14 cellular contexts compared by ENCODE assay signal in the genomic region with DNA sequence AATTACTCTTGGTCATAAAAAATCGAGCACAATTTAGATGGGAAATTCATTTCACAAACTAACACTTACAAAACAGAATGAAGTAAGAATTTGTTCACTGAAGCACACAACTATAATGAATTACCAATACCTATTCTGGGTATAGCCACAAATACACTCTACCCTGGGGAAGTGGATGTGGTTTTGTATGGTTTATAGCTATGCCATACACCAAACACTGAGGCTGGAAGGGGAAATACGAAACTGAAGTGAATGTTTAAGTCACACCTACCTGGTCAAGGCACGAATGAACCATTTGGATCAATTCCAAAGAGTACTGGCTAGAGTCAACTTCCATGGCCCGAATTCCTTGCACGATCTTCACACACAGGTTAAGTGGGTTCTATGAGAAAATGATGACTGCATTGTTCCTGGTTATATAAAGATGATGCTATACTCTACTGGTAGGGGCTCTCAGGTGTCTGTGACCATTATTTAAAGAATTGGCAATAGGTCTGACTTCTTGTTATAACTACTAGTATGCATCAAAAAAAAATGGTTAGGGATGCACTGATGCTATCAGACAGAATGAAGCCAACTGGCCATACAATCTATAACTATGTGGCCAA.
"Had no signal": no experiment of that assay in that cellular context is flagged by ENCODE, and none has a peak within 500 bp of the region (broad histone marks: within the 10 kb centered on the region; RNA-seq: fewer than 3 reads in every experiment).

No MANE protein-coding gene starts in this region.

- DNase-seq: activated CD4-positive, CD25-positive, alpha-beta regulatory T cell; activated T-cell treated with anti-CD3 and anti-CD28 coated beads, Interleukin-2, amount 50 U/mL, for 24 hours; amygdala; cerebellar nuclear complex; left ventricle myocardium superior; mesenchymal stem cell; sigmoid colon; stimulated activated naive CD4-positive, alpha-beta T cell treated with Interleukin-2 at 50 U/mL for 16 hours; upper lobe of left lung had no signal

- H3K9me3 ChIP-seq: gastroesophageal sphincter, sigmoid colon, upper lobe of left lung had no signal

- H3K27ac Mint-ChIP-seq: brain; dendritic cell treated with granulocyte-macrophage colony-stimulating factor and Interleukin-4, amounts not matched to agents 40 ng/mL and 50 ng/mL, for 4 days had no signal

- H3K4me1 ChIP-seq: gastroesophageal sphincter, sigmoid colon, upper lobe of left lung had no signal

- H3K9me3 Mint-ChIP-seq: activated T-cell treated with anti-CD3 and anti-CD28 coated beads, Interleukin-2, amount 50 U/mL, for 24 hours; brain; dendritic cell treated with granulocyte-macrophage colony-stimulating factor and Interleukin-4, amounts not matched to agents 40 ng/mL and 50 ng/mL, for 4 days; neural crest cell had no signal

- H3K4me3 ChIP-seq: gastroesophageal sphincter, sigmoid colon, upper lobe of left lung had no signal

- H3K4me1 Mint-ChIP-seq: brain, neural crest cell had no signal

- H3K4me3 Mint-ChIP-seq: activated T-cell treated with anti-CD3 and anti-CD28 coated beads, Interleukin-2, amount 50 U/mL, for 24 hours; brain; dendritic cell treated with granulocyte-macrophage colony-stimulating factor and Interleukin-4, amounts not matched to agents 40 ng/mL and 50 ng/mL, for 4 days; neural crest cell had no signal

- H3K27me3 ChIP-seq: gastroesophageal sphincter, sigmoid colon, upper lobe of left lung had no signal

- H3K27ac ChIP-seq: gastroesophageal sphincter, sigmoid colon, upper lobe of left lung had no signal

- ATAC-seq: gastroesophageal sphincter, left ventricle myocardium superior, SK-N-SH treated with all-trans-retinoic acid at 6 μM for 48 hours had no signal

- H3K27me3 Mint-ChIP-seq: activated T-cell treated with anti-CD3 and anti-CD28 coated beads, Interleukin-2, amount 50 U/mL, for 24 hours; brain; dendritic cell treated with granulocyte-macrophage colony-stimulating factor and Interleukin-4, amounts not matched to agents 40 ng/mL and 50 ng/mL, for 4 days had no signal
